ENCODE assay signal across 6 cellular contexts in genomic region chr7:143757596-143757995, GRCh38. TPM values are rescaled to one million over a fixed set of nuclear protein-coding genes. Genes with fewer than 3 reads are reported as not detected.
"Had no signal": no experiment of that assay in that cellular context is flagged by ENCODE, and none has a peak within 500 bp of the region (broad histone marks: within the 10 kb centered on the region; RNA-seq: fewer than 3 reads in every experiment).

Gene CTAGE6, minus strand, starts transcription at chr7:143757696. Its CDS starts 38 bp downstream, at chr7:143757658.

RNA-seq across cellular contexts. Expression of gene CTAGE6, which starts in this region (rescaled TPM):
- total RNA-seq: GM23338, H1, H4, H7, H9 had no signal
- polyA plus RNA-seq: GM23248, GM23338, H1 had no signal
